38 cellular contexts compared by ENCODE assay signal in genomic region chr3:143676021-143676420, GRCh38.
"Had no signal": no experiment of that assay in that cellular context is flagged by ENCODE, and none has a peak within 500 bp of the region (broad histone marks: within the 10 kb centered on the region; RNA-seq: fewer than 3 reads in every experiment).

No MANE protein-coding gene starts in this region.

- H3K9me3 ChIP-seq: adrenal gland, body of pancreas, colonic mucosa, esophagus squamous epithelium, left ventricle myocardium inferior, mucosa of descending colon, neutrophil, ovary, sigmoid colon, thoracic aorta, uterus had no signal

- H3K4me3 Mint-ChIP-seq: activated CD4-positive, alpha-beta memory T cell treated with anti-CD3 and anti-CD28 coated beads for 36 hours; activated naive CD4-positive, alpha-beta T cell treated with anti-CD3 and anti-CD28 coated beads for 36 hours; activated naive CD8-positive, alpha-beta T cell treated with anti-CD3 and anti-CD28 coated beads for 36 hours; activated T-helper 1 cell treated with anti-CD3 and anti-CD28 coated beads, Interleukin-12 subunit alpha, Interleukin-12 subunit beta, Interleukin-2, Interleukin-4 antibody, amounts not matched to agents 30 ng/mL and 10 ng/mL and 1 ng/mL, durations not matched to agents 14 hours and 24 hours and 36 hours; nephron had no signal

- H3K9me3 Mint-ChIP-seq: activated CD4-positive, alpha-beta memory T cell treated with anti-CD3 and anti-CD28 coated beads for 36 hours; activated naive CD4-positive, alpha-beta T cell treated with anti-CD3 and anti-CD28 coated beads for 36 hours; activated naive CD8-positive, alpha-beta T cell treated with anti-CD3 and anti-CD28 coated beads for 36 hours; activated T-helper 1 cell treated with anti-CD3 and anti-CD28 coated beads, Interleukin-12 subunit alpha, Interleukin-12 subunit beta, Interleukin-2, Interleukin-4 antibody, amounts not matched to agents 30 ng/mL and 10 ng/mL and 1 ng/mL, durations not matched to agents 14 hours and 24 hours and 36 hours; nephron had no signal

- FAIRE-seq: endometrium, islet of Langerhans, TTC549 had no signal

- H3K4me2 ChIP-seq: smooth muscle cell had no signal

- H3K4me1 ChIP-seq: body of pancreas, colonic mucosa, left ventricle myocardium inferior, uterus had no signal

- H3K27ac Mint-ChIP-seq: activated CD4-positive, alpha-beta memory T cell treated with anti-CD3 and anti-CD28 coated beads for 36 hours; activated naive CD4-positive, alpha-beta T cell treated with anti-CD3 and anti-CD28 coated beads for 36 hours; activated naive CD8-positive, alpha-beta T cell treated with anti-CD3 and anti-CD28 coated beads for 36 hours; activated T-helper 1 cell treated with anti-CD3 and anti-CD28 coated beads, Interleukin-12 subunit alpha, Interleukin-12 subunit beta, Interleukin-2, Interleukin-4 antibody, amounts not matched to agents 30 ng/mL and 10 ng/mL and 1 ng/mL, durations not matched to agents 14 hours and 24 hours and 36 hours; progenitor cell of endocrine pancreas had no signal

- H3K27me3 ChIP-seq: adrenal gland, body of pancreas, colonic mucosa, esophagus squamous epithelium, ovary, sigmoid colon, uterus had no signal

- H3K4me3 ChIP-seq: adrenal gland, body of pancreas, colonic mucosa, esophagus squamous epithelium, left ventricle myocardium inferior, lung, mucosa of descending colon, ovary, sigmoid colon, smooth muscle cell, thoracic aorta, uterus had no signal

- H3K27me3 Mint-ChIP-seq: activated CD4-positive, alpha-beta memory T cell treated with anti-CD3 and anti-CD28 coated beads for 36 hours; activated naive CD8-positive, alpha-beta T cell treated with anti-CD3 and anti-CD28 coated beads for 36 hours; progenitor cell of endocrine pancreas had no signal

- H3K27ac ChIP-seq: adrenal gland, body of pancreas, colonic mucosa, epithelial cell of prostate, esophagus squamous epithelium, left ventricle myocardium inferior, neutrophil, ovary, sigmoid colon, thoracic aorta, uterus, VCaP had no signal

- DNase-seq: activated CD4-positive, alpha-beta memory T cell treated with anti-CD3 and anti-CD28 coated beads for 36 hours; activated CD4-positive, alpha-beta T cell treated with anti-CD3 and anti-CD28 coated beads for 4 hours; activated CD8-positive, alpha-beta memory T cell treated with anti-CD3 and anti-CD28 coated beads, Interleukin-2, amount 50 U/mL, for 4 hours; activated effector memory CD4-positive, alpha-beta T cell treated with anti-CD3 and anti-CD28 coated beads, Interleukin-2, amount 50 U/mL, for 16 hours; activated naive CD4-positive, alpha-beta T cell treated with anti-CD3 and anti-CD28 coated beads for 36 hours; activated naive CD8-positive, alpha-beta T cell treated with anti-CD3 and anti-CD28 coated beads for 36 hours; activated T-cell treated with anti-CD3 and anti-CD28 coated beads, Interleukin-2, amount 50 U/mL, for 1 hour; adrenal gland; aorta; body of pancreas; cerebellar nuclear complex; colonic mucosa; effector CD8-positive, alpha-beta T cell; esophagus squamous epithelium; foreskin melanocyte; left ventricle myocardium inferior; mucosa of descending colon; ovary; retina; sigmoid colon; stimulated activated CD4-positive, alpha-beta T cell treated with anti-CD3 and anti-CD28 coated beads, Interleukin-15, amount 100 ng/mL, for 24 hours; stimulated activated CD4-positive, alpha-beta T cell treated with anti-CD3 and anti-CD28 coated beads, Interleukin-2, amount 100 ng/mL, for 24 hours; stimulated activated naive CD8-positive, alpha-beta T cell treated with anti-CD3 and anti-CD28 coated beads, Interleukin-15, Interleukin-2, amounts not matched to agents 100 U/mL and 50 U/mL, for 24 hours; T-helper 9 cell; trophoblast cell; uterus had no signal

- ATAC-seq: body of pancreas; mucosa of descending colon; stimulated activated naive CD8-positive, alpha-beta T cell treated with anti-CD3 and anti-CD28 coated beads, Interleukin-15, Interleukin-2, amounts not matched to agents 100 U/mL and 50 U/mL, for 24 hours had no signal

- H3K36me3 ChIP-seq: adrenal gland, colonic mucosa, esophagus squamous epithelium, left ventricle myocardium inferior, neutrophil, ovary, sigmoid colon, thoracic aorta, uterus had no signal
